Comparison of ENCODE assay signal across 1 cellular context in the genomic region with DNA sequence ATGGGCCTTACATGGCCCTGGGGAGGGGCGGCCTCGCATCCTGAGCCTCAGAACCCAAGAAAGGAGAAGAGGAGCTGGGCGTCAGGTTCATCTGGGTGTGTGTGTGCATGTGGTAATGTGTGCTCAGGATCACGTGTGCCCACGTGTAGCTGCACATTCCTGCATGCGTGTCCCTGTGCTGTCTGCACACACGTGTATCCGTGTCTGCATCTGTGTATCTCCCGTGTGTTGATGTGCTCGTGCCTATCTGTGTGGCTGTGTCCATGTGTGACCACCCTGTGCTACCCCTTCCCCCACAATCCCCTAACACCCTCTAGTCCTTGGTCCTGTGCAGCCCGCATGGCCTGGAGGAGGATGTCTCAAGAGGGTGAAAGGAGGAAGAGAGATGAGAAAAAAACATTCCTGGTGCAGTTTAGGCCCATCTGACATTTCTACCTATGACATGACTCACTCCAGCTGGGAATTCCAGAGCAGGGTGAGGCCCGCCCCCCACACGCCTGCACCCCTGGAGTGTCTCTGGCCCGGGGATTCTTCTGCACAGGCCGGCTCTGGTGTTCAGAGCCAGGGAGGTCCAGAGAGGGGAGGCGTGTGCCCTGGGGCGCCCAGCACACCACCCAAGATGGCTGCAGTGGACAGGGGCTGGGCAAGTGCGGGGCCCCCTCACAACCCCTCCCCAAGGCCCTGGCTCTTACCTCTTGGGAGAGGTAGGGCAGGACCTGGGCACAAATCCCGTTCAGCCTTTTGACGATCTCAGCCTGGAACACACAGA.
TF ChIP-seq lines count a peak whose summit lies in the region.

No MANE protein-coding gene starts in this region.

TF ChIP-seq in HCT116, 20 proteins besides CTCF, POLR2A, EP300 and RAD21:
- no peak; the same call in 1 of the 2 replicates for TF ChIP-seq JUND (IDR thresholded peaks at IDR 0.05)
- no peak for TF ChIP-seq EGR1 (IDR thresholded peaks at IDR 0.05; ENCODE audit: low read depth)
- TF ChIP-seq, protein P1, sequence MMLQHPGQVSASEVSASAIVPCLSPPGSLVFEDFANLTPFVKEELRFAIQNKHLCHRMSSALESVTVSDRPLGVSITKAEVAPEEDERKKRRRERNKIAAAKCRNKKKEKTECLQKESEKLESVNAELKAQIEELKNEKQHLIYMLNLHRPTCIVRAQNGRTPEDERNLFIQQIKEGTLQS (IDR thresholded peaks at IDR 0.05): no peak
- no peak for TF ChIP-seq ELF1 (IDR thresholded peaks at IDR 0.05; ENCODE audit: borderline replicate concordance, low read depth)
- no peak for TF ChIP-seq TCF7L2 (IDR thresholded peaks at IDR 0.05; ENCODE audit: borderline replicate concordance, extremely low read depth, insufficient read depth, insufficient read length)
- TF ChIP-seq ZFX (IDR thresholded peaks at IDR 0.05): no peak
- no peak for TF ChIP-seq CEBPB (IDR thresholded peaks at IDR 0.05; ENCODE audit: low read depth)
- TF ChIP-seq, protein P2, sequence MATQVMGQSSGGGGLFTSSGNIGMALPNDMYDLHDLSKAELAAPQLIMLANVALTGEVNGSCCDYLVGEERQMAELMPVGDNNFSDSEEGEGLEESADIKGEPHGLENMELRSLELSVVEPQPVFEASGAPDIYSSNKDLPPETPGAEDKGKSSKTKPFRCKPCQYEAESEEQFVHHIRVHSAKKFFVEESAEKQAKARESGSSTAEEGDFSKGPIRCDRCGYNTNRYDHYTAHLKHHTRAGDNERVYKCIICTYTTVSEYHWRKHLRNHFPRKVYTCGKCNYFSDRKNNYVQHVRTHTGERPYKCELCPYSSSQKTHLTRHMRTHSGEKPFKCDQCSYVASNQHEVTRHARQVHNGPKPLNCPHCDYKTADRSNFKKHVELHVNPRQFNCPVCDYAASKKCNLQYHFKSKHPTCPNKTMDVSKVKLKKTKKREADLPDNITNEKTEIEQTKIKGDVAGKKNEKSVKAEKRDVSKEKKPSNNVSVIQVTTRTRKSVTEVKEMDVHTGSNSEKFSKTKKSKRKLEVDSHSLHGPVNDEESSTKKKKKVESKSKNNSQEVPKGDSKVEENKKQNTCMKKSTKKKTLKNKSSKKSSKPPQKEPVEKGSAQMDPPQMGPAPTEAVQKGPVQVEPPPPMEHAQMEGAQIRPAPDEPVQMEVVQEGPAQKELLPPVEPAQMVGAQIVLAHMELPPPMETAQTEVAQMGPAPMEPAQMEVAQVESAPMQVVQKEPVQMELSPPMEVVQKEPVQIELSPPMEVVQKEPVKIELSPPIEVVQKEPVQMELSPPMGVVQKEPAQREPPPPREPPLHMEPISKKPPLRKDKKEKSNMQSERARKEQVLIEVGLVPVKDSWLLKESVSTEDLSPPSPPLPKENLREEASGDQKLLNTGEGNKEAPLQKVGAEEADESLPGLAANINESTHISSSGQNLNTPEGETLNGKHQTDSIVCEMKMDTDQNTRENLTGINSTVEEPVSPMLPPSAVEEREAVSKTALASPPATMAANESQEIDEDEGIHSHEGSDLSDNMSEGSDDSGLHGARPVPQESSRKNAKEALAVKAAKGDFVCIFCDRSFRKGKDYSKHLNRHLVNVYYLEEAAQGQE (IDR thresholded peaks at IDR 0.05; ENCODE audit: low read depth): no peak
- no peak for TF ChIP-seq EZH2phosphoT487 (IDR thresholded peaks at IDR 0.05; ENCODE audit: borderline replicate concordance)
- TF ChIP-seq SP1 (IDR thresholded peaks at IDR 0.05; ENCODE audit: low read depth): peak; percentile 37; the same call in 1 of the 2 replicates
- TF ChIP-seq POLR2AphosphoS5 (IDR thresholded peaks at IDR 0.05; ENCODE audit: low read depth, low read length): no peak
- TF ChIP-seq, protein P3, sequence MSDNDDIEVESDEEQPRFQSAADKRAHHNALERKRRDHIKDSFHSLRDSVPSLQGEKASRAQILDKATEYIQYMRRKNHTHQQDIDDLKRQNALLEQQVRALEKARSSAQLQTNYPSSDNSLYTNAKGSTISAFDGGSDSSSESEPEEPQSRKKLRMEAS (IDR thresholded peaks at IDR 0.05): 0 out of 2 replicates have a peak, but pooled peaks have one; percentile 37
- TF ChIP-seq ZNF274 (IDR thresholded peaks at IDR 0.05; ENCODE audit: low read depth, low read length): no peak
- peak; percentile 70; the same call in 1 of the 2 replicates for TF ChIP-seq SIN3A (IDR thresholded peaks at IDR 0.05; ENCODE audit: low read depth)
- no peak for TF ChIP-seq YY1 (IDR thresholded peaks at IDR 0.05; ENCODE audit: extremely low read depth, insufficient replicate concordance, low read depth, low read length)
- TF ChIP-seq SRF (IDR thresholded peaks at IDR 0.05; ENCODE audit: low read depth): no peak
- TF ChIP-seq EZH2 (IDR thresholded peaks at IDR 0.05): no peak
- TF ChIP-seq CBX3 (IDR thresholded peaks at IDR 0.05; ENCODE audit: low read depth): no peak
TF ChIP-seq in HCT116: peak in this region for 3.
